In the genomic region with DNA sequence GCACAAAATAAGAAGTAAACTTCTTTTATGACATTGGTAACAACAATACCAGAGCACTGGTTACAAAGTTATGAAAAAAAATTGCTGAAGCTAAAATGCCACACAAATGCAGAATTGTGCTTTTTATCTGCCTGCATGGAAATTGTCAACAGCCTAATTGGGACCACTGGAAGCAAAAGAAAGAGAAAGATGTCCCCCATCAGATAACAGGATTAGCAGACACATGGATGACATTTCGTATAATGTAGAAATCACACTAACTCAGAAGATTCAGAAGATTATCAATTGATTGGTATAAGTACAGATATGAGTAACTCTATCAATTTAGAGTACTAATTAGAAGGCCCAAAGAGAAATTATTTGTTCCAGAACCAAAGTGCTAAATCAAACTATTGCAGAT, we compare ENCODE assay signal across 7 cellular contexts.
"Had no signal": no experiment of that assay in that cellular context is flagged by ENCODE, and none has a peak within 500 bp of the region (broad histone marks: within the 10 kb centered on the region; RNA-seq: fewer than 3 reads in every experiment).

No MANE protein-coding gene starts in this region.

- FAIRE-seq: HepG2, HTR-8/SVneo, K562 had no signal

- H3K27me3 Mint-ChIP-seq: IgD-negative memory B cell had no signal

- H3K4me3 Mint-ChIP-seq: IgD-negative memory B cell had no signal

- H3K27ac Mint-ChIP-seq: IgD-negative memory B cell had no signal

- ATAC-seq: HepG2, K562 had no signal

- H3K4me3 ChIP-seq: K562 had no signal

- H3K27ac ChIP-seq: HL-60 had no signal

- DNase-seq: IMR-90, KBM-7 had no signal
